ENCODE assay signal across 8 cellular contexts in the genomic region with DNA sequence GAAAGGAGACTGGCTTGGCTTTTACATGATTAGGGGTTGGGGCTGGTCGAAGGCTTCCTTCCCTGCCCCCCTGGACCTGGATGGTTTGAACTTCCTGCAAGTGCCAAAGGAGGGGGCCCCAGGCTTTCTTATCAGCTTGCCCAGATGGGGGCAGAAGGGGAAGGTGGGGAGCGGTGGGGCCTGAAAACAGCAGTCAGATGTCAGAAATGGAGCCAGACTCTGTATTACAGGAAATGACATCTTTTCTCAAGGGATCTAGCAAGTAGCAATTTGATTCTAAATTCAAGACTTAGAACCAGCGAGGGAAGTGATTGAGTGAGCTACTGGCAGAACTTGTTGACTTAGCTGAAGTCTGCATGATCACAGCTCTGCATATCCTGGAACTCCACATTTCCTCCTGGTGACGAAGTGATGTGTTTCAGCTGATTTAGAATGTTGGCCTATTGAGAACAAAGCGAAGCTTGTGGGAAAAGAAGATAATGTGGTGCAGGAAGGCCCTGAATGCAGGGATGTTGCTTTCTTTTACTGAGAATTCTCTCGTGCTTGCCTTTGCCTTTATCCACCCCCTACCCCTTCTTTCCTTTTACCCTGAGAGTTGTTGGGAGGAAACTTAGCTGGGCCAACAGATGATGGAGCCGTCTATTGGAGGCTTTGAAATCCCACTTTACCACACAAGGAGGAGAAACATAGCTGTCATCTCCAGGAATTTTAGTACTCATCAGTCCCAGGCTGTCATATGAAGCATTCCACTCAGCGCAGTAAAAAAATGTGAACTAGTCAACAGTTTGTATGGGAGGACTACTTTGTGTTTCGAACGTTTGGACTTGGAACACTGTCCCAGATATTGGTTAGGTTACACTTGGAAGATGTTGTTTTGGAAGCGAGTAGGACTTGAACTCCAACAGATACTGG. TPM values are rescaled to one million over a fixed set of nuclear protein-coding genes. Genes with fewer than 3 reads are reported as not detected.
DNase-seq lines count a peak whose midpoint lies in the region; ATAC-seq and TF ChIP-seq lines count a peak whose summit lies in the region.

No MANE protein-coding gene starts in this region.

- H3K4me1 Mint-ChIP-seq in IgD-negative memory B cell, result peaks cover 36 to 54% (median 43%) of the 10 kb centered on the region in 3 donors

- intact Hi-C loops in mucosa of descending colon (cut with DNase I, micrococcal nuclease), result no loop called here

- H3K9me3 ChIP-seq in mucosa of descending colon, result no peaks in the 10 kb centered on the region

- no peaks in the 10 kb centered on the region for H3K27me3 Mint-ChIP-seq in IgD-negative memory B cell

- H3K4me3 ChIP-seq in choroid plexus epithelial cell (ENCODE audit: low read depth, low read length), result no peak overlapping the region
- no peak overlapping the region for H3K4me3 ChIP-seq in mucosa of descending colon

- H3K4me3 Mint-ChIP-seq in IgD-negative memory B cell, result peak overlapping the region; percentile 21 to 82 (median 54)

- TF ChIP-seq CTCF in GM10266 (IDR thresholded peaks at IDR 0.05; ENCODE audit: control insufficient read depth, insufficient read depth, low read depth, missing control alignments) (peak; percentile 46), choroid plexus epithelial cell (conservative IDR thresholded peaks at IDR 0.05; ENCODE audit: low read depth, low read length) (peak; percentile 16), mucosa of descending colon (IDR thresholded peaks at IDR 0.05) (no peak)

- H3K27ac Mint-ChIP-seq in IgD-negative memory B cell, result peak overlapping the region; percentile 65 to 94 (median 69)

- no peaks in the 10 kb centered on the region for H3K9me3 Mint-ChIP-seq in IgD-negative memory B cell

- H3K36me3 ChIP-seq in mucosa of descending colon (ENCODE audit: low read depth), result no peaks in the 10 kb centered on the region

- peaks cover 2% of the 10 kb centered on the region for H3K36me3 Mint-ChIP-seq in IgD-negative memory B cell

- peak; percentile 62 for DNase-seq in GM10266 (ENCODE audit: extremely low spot score)
- DNase-seq in choroid plexus epithelial cell (ENCODE audit: low read depth), result peak; percentile 86
- no peak for DNase-seq in mucosa of descending colon
- no peak for DNase-seq in occipital lobe (lab: John Stamatoyannopoulos, UW)
- no peak for DNase-seq in HT-29 (ENCODE audit: low spot score)
- no peak for DNase-seq in amniotic stem cell (lab: John Stamatoyannopoulos, UW)

- H3K4me1 ChIP-seq in mucosa of descending colon (ENCODE audit: low read depth), result peaks cover 7% of the 10 kb centered on the region

- peak; percentile 82 for ATAC-seq in GM21447 (IDR thresholded peaks at IDR 0.05; ENCODE audit: unreplicated experiment)
- peak; percentile 61 for ATAC-seq in mucosa of descending colon

RNA-seq across cellular contexts. Expression of a gene that starts 43.2 kb away (rescaled TPM):
- polyA plus RNA-seq in IgD-negative memory B cell, result 8.3 TPM
- total RNA-seq in mucosa of descending colon (10 to 100 TPM; 48.6 to 64.4 (median 51.5) TPM), occipital lobe (49.9 TPM)
- total RNA-seq in HT-29 (2014; rRNA removed; shearing (Covaris generic)), result 28.4 and 33.1 TPM in 2 replicates

Comparison
In these comparisons a context has a peak if more than half of its experiments do, and no peak if none do; other contexts are left out.
1. DNase-seq: peak in GM10266 (single experiment) and choroid plexus epithelial cell (single experiment); none in mucosa of descending colon (0 of 3), occipital lobe (single experiment), HT-29 (single experiment) and amniotic stem cell (single experiment).